In genomic region chr6:47733879-47734558, GRCh38 we compare ENCODE assay signal across 9 cellular contexts. TPM values are rescaled to one million over a fixed set of nuclear protein-coding genes. Genes with fewer than 3 reads are reported as not detected.
DNase-seq lines count a peak whose midpoint lies in the region; ATAC-seq and TF ChIP-seq lines count a peak whose summit lies in the region.
"Had no signal": no experiment of that assay in that cellular context is flagged by ENCODE, and none has a peak within 500 bp of the region (broad histone marks: within the 10 kb centered on the region; RNA-seq: fewer than 3 reads in every experiment).

No MANE protein-coding gene starts in this region.

- intact Hi-C loops in CD4-positive, alpha-beta T cell (cut with DNase I, micrococcal nuclease): loop anchor here (1.0 to 5.0 kb wide), 4 partner anchors 102 to 322 kb away; no protein-coding TSS in a partner anchor

- DNase-seq in GM12865 (ENCODE audit: low read depth) (peak; percentile 51), M059J (ENCODE audit: low read depth) (peak; percentile 59), choroid plexus epithelial cell (ENCODE audit: low read depth) (peak; percentile 54), retinal pigment epithelial cell (ENCODE audit: low read depth) (no peak), glutamatergic neuron (no peak)
- DNase-seq in stimulated activated CD4-positive, alpha-beta T cell treated with anti-CD3 and anti-CD28 coated beads, Interleukin-1b, Interleukin-23, amount 100 ng/mL, for 48 hours: no peak
- DNase-seq in CD4-positive, alpha-beta T cell: no peak

- ATAC-seq in GM21529 (IDR thresholded peaks at IDR 0.05; ENCODE audit: unreplicated experiment): peak; percentile 84
- no peak for ATAC-seq in CD4-positive, alpha-beta T cell (ENCODE audit: poor library complexity)

- H3K27ac Mint-ChIP-seq in glutamatergic neuron (ENCODE audit: unreplicated experiment): no peak overlapping the region
- H3K27ac Mint-ChIP-seq in CD4-positive, alpha-beta T cell: no peak overlapping the region

- H3K9me3 ChIP-seq in CD4-positive, alpha-beta T cell (ENCODE audit: control insufficient read depth, low read length): no peaks in the 10 kb centered on the region

- H3K27ac ChIP-seq in CD4-positive, alpha-beta T cell (ENCODE audit: low read depth, low read length): no peak overlapping the region

- peak; percentile 18 for TF ChIP-seq CTCF in GM12865 (IDR thresholded peaks at IDR 0.05; ENCODE audit: insufficient read depth, low read depth, low read length, missing control alignments)
- peak; percentile 44 for TF ChIP-seq CTCF in choroid plexus epithelial cell (conservative IDR thresholded peaks at IDR 0.05; ENCODE audit: low read depth, low read length)
- TF ChIP-seq CTCF in retinal pigment epithelial cell (conservative IDR thresholded peaks at IDR 0.05; ENCODE audit: low read depth, low read length): peak; percentile 50
- no peak for TF ChIP-seq CTCF in glutamatergic neuron (IDR thresholded peaks at IDR 0.05; ENCODE audit: partially characterized antibody, unreplicated experiment)
- TF ChIP-seq CTCF in CD4-positive, alpha-beta T cell (IDR thresholded peaks at IDR 0.05): no peak

- H3K4me3 Mint-ChIP-seq in glutamatergic neuron (ENCODE audit: unreplicated experiment): no peak overlapping the region
- no peak overlapping the region for H3K4me3 Mint-ChIP-seq in CD4-positive, alpha-beta T cell

- H3K36me3 Mint-ChIP-seq in glutamatergic neuron (ENCODE audit: unreplicated experiment): no peaks in the 10 kb centered on the region
- no peaks in the 10 kb centered on the region for H3K36me3 Mint-ChIP-seq in CD4-positive, alpha-beta T cell (ENCODE audit: low read depth)

- H3K4me1 Mint-ChIP-seq in glutamatergic neuron (ENCODE audit: low read depth, unreplicated experiment): peaks cover 1% of the 10 kb centered on the region
- no peaks in the 10 kb centered on the region for H3K4me1 Mint-ChIP-seq in CD4-positive, alpha-beta T cell (ENCODE audit: low read depth)

- no peaks in the 10 kb centered on the region for H3K27me3 ChIP-seq in CD4-positive, alpha-beta T cell (ENCODE audit: control insufficient read depth, insufficient read depth, low read length)

- peaks cover 3% of the 10 kb centered on the region for H3K27me3 Mint-ChIP-seq in glutamatergic neuron (ENCODE audit: unreplicated experiment)
- H3K27me3 Mint-ChIP-seq in CD4-positive, alpha-beta T cell: no peaks in the 10 kb centered on the region

- no peaks in the 10 kb centered on the region for H3K9me3 Mint-ChIP-seq in glutamatergic neuron (ENCODE audit: unreplicated experiment)
- H3K9me3 Mint-ChIP-seq in CD4-positive, alpha-beta T cell: no peaks in the 10 kb centered on the region

- H3K4me3 ChIP-seq in GM12865 (ENCODE audit: low read depth, low read length): no peak overlapping the region
- no peak overlapping the region for H3K4me3 ChIP-seq in choroid plexus epithelial cell (ENCODE audit: low read depth, low read length)
- H3K4me3 ChIP-seq in retinal pigment epithelial cell (ENCODE audit: low read length): no peak overlapping the region

- POLR2A ChIA-PET in CD4-positive, alpha-beta T cell (lab: Charles Lee): no interaction called here

- CTCF ChIA-PET in CD4-positive, alpha-beta T cell (lab: Charles Lee): interaction anchor here (1.4 to 1.5 kb wide), 2 partner anchors 103 to 326 kb away, joined by 3 to 7 read pairs; no protein-coding TSS in a partner anchor

RNA-seq across cellular contexts. Expression of gene ADGRF4, which starts 35.6 kb away (rescaled TPM):
- total RNA-seq in M059J (2014; rRNA removed; shearing (Covaris generic)): 0.27 and 0.37 TPM in 2 replicates
- not detected for total RNA-seq in glutamatergic neuron (ENCODE audit: unreplicated experiment)
- total RNA-seq in CD4-positive, alpha-beta T cell: not detected
- total RNA-seq: T-helper 2 cell treated with Interferon-gamma antibody and Interleukin-4, amounts not matched to agents 100 ng/mL and 5 ng/mL, for 36 hours had no signal

RNA-seq across cellular contexts. Expression of gene OPN5, which starts 47.8 kb away (rescaled TPM):
- not detected in 2 replicates for total RNA-seq in M059J (2014; rRNA removed; shearing (Covaris generic))
- not detected for total RNA-seq in glutamatergic neuron (ENCODE audit: unreplicated experiment)
- total RNA-seq in CD4-positive, alpha-beta T cell: not detected
- total RNA-seq: T-helper 2 cell treated with Interferon-gamma antibody and Interleukin-4, amounts not matched to agents 100 ng/mL and 5 ng/mL, for 36 hours had no signal

Comparison
In these comparisons a context has a peak if more than half of its experiments do, and no peak if none do; other contexts are left out.
1. DNase-seq: peak in GM12865 (single experiment), M059J (single experiment) and choroid plexus epithelial cell (single experiment); none in retinal pigment epithelial cell (single experiment), stimulated activated CD4-positive, alpha-beta T cell treated with anti-CD3 and anti-CD28 coated beads, Interleukin-1b, Interleukin-23, amount 100 ng/mL, for 48 hours (single experiment), glutamatergic neuron (single experiment) and CD4-positive, alpha-beta T cell (0 of 10).
2. CTCF ChIP-seq: peak in GM12865 (single experiment), choroid plexus epithelial cell (single experiment) and retinal pigment epithelial cell (single experiment); none in glutamatergic neuron (single experiment) and CD4-positive, alpha-beta T cell (single experiment).